In genomic region chr20:7505152-7505834, GRCh38 we compare ENCODE assay signal across 19 cellular contexts.
A peak's percentile ranks its signal among the peaks of the same experiment; 100 is the strongest.
DNase-seq lines count a peak whose midpoint lies in the region; ATAC-seq and TF ChIP-seq lines count a peak whose summit lies in the region.
"Had no signal": no experiment of that assay in that cellular context is flagged by ENCODE, and none has a peak within 500 bp of the region (broad histone marks: within the 10 kb centered on the region; RNA-seq: fewer than 3 reads in every experiment).

No MANE protein-coding gene starts in this region.

- no peaks in the 10 kb centered on the region for H3K36me3 Mint-ChIP-seq in GM23338 (ENCODE audit: low read depth)
- no peaks in the 10 kb centered on the region for H3K36me3 Mint-ChIP-seq in neural crest cell (ENCODE audit: low read depth)
- H3K36me3 Mint-ChIP-seq in activated naive CD8-positive, alpha-beta T cell treated with anti-CD3 and anti-CD28 coated beads for 36 hours = no peaks in the 10 kb centered on the region
- H3K36me3 Mint-ChIP-seq: activated naive CD4-positive, alpha-beta T cell treated with anti-CD3 and anti-CD28 coated beads, Interleukin-2, amount 50 U/mL, for 72 hours had no signal

- DNase-seq in GM23338 (ENCODE audit: low spot score) = peak; percentile 33
- peak; percentile 21 for DNase-seq in NCI-H1694 treated with DMSO at 0.1 percent for 48 hours (lab: John Stamatoyannopoulos, UW)
- no peak for DNase-seq in neural crest cell (ENCODE audit: low read depth, low spot score)
- no peak for DNase-seq in activated naive CD8-positive, alpha-beta T cell treated with anti-CD3 and anti-CD28 coated beads for 36 hours
- DNase-seq in midbrain (lab: John Stamatoyannopoulos, UW) = no peak
- DNase-seq in HAP-1 (ENCODE audit: low spot score in 2 of 2) = no peak
- DNase-seq: activated CD4-positive, alpha-beta T cell treated with anti-CD3 and anti-CD28 coated beads for 48 hours; activated T-cell treated with anti-CD3 and anti-CD28 coated beads, Interleukin-2, amount 50 U/mL, for 1 hour; DMS 273 treated with DMSO at 0.1 percent for 48 hours; kidney glomerular epithelial cell; NCI-H1105 treated with DMSO at 0.1 percent for 48 hours; NCI-H2227 treated with DMSO at 0.1 percent for 48 hours; SHP77; stimulated activated CD4-positive, alpha-beta T cell treated with anti-CD3 and anti-CD28 coated beads, Interleukin-4, amount 100 ng/mL, for 4 hours; tibial artery had no signal

- H3K27ac ChIP-seq in GM23338 (ENCODE audit: low read depth) = no peak overlapping the region
- H3K27ac ChIP-seq: BLaER1, tibial artery had no signal

- peaks cover 11% of the 10 kb centered on the region; the same call in 1 of the 2 replicates for H3K9me2 ChIP-seq in GM23338 (ENCODE audit: insufficient read depth)

- H3K9me3 Mint-ChIP-seq in GM23338 (no peaks in the 10 kb centered on the region), neural crest cell (no peaks in the 10 kb centered on the region)
- H3K9me3 Mint-ChIP-seq in activated naive CD8-positive, alpha-beta T cell treated with anti-CD3 and anti-CD28 coated beads for 36 hours = no peaks in the 10 kb centered on the region
- H3K9me3 Mint-ChIP-seq: activated naive CD4-positive, alpha-beta T cell treated with anti-CD3 and anti-CD28 coated beads, Interleukin-2, amount 50 U/mL, for 72 hours had no signal

- no peaks in the 10 kb centered on the region for H4K20me1 ChIP-seq in GM23338 (replicated peaks; ENCODE audit: insufficient read depth)
- H4K20me1 ChIP-seq: BLaER1 had no signal

- peak overlapping the region; percentile 14; the same call in 1 of the 2 replicates for H2AFZ ChIP-seq in GM23338

- peaks cover 11% of the 10 kb centered on the region; the same call in 2 of the 3 replicates for H3K4me1 Mint-ChIP-seq in GM23338
- H3K4me1 Mint-ChIP-seq in neural crest cell = peaks cover 19% of the 10 kb centered on the region
- no peaks in the 10 kb centered on the region for H3K4me1 Mint-ChIP-seq in activated naive CD8-positive, alpha-beta T cell treated with anti-CD3 and anti-CD28 coated beads for 36 hours

- peak; percentile 62 for ATAC-seq in GM18873 (IDR thresholded peaks at IDR 0.05; ENCODE audit: low FRiP score, unreplicated experiment)
- ATAC-seq in GM23338 = peak; percentile 28; the same call in 1 of the 3 replicates
- no peak for ATAC-seq in HG03457 (IDR thresholded peaks at IDR 0.05; ENCODE audit: unreplicated experiment)
- ATAC-seq: activated naive CD4-positive, alpha-beta T cell treated with anti-CD3 and anti-CD28 coated beads, Interleukin-2, amount 50 U/mL, for 72 hours had no signal

- H3K36me3 ChIP-seq in GM23338 (ENCODE audit: insufficient read depth) = no peaks in the 10 kb centered on the region
- no peaks in the 10 kb centered on the region for H3K36me3 ChIP-seq in HAP-1 (replicated peaks)
- H3K36me3 ChIP-seq: BLaER1, tibial artery had no signal

- H3K9me3 ChIP-seq in HAP-1 = no peaks in the 10 kb centered on the region
- H3K9me3 ChIP-seq: BLaER1, tibial artery had no signal

- no peak overlapping the region for H3K27ac Mint-ChIP-seq in GM23338
- peak overlapping the region; percentile 22 for H3K27ac Mint-ChIP-seq in neural crest cell (ENCODE audit: unreplicated experiment)
- H3K27ac Mint-ChIP-seq in activated naive CD8-positive, alpha-beta T cell treated with anti-CD3 and anti-CD28 coated beads for 36 hours = no peak overlapping the region
- H3K27ac Mint-ChIP-seq: activated naive CD4-positive, alpha-beta T cell treated with anti-CD3 and anti-CD28 coated beads, Interleukin-2, amount 50 U/mL, for 72 hours had no signal

- H3F3A ChIP-seq in GM23338 (replicated peaks; ENCODE audit: low read depth) = no peaks in the 10 kb centered on the region

- H3K79me2 ChIP-seq in GM23338 (replicated peaks; ENCODE audit: insufficient read depth) = no peaks in the 10 kb centered on the region

- no peaks in the 10 kb centered on the region for H3K27me3 Mint-ChIP-seq in GM23338 (ENCODE audit: insufficient read depth, low read depth, poor library complexity)
- no peaks in the 10 kb centered on the region for H3K27me3 Mint-ChIP-seq in neural crest cell (ENCODE audit: low read depth)
- no peaks in the 10 kb centered on the region for H3K27me3 Mint-ChIP-seq in activated naive CD8-positive, alpha-beta T cell treated with anti-CD3 and anti-CD28 coated beads for 36 hours

- in situ Hi-C loops in HAP-1 (cut with MboI; ENCODE audit: low sequenced_read_pairs) = no loop called here

- H3K4me1 ChIP-seq in GM23338 (ENCODE audit: insufficient read depth) = peaks cover 12% of the 10 kb centered on the region
- no peaks in the 10 kb centered on the region for H3K4me1 ChIP-seq in HAP-1

- H3K4me2 ChIP-seq in GM23338 = no peak overlapping the region
- H3K4me2 ChIP-seq: BLaER1 had no signal

- H3K4me3 ChIP-seq in GM23338 (no peak overlapping the region), HAP-1 (no peak overlapping the region)
- H3K4me3 ChIP-seq: BLaER1, tibial artery had no signal

- TF ChIP-seq CTCF in GM23338 (conservative IDR thresholded peaks at IDR 0.05; ENCODE audit: low read depth in 2 of 2) (no peak), neural crest cell (conservative IDR thresholded peaks at IDR 0.05) (no peak)

- H3K4me3 Mint-ChIP-seq in GM23338 (no peak overlapping the region), neural crest cell (no peak overlapping the region)
- H3K4me3 Mint-ChIP-seq in activated naive CD8-positive, alpha-beta T cell treated with anti-CD3 and anti-CD28 coated beads for 36 hours = no peak overlapping the region

- no peaks in the 10 kb centered on the region for H3K27me3 ChIP-seq in GM23338 (ENCODE audit: insufficient read depth)
- H3K27me3 ChIP-seq in HAP-1 (ENCODE audit: low read depth) = no peaks in the 10 kb centered on the region
- H3K27me3 ChIP-seq: BLaER1, tibial artery had no signal

TF ChIP-seq in GM23338, 12 proteins besides CTCF, POLR2A, EP300 and RAD21 (continues in another document):
- no peak for TF ChIP-seq ETS1 (IDR thresholded peaks at IDR 0.05)
- TF ChIP-seq ZNF114 (CRISPR knock-in tag; IDR thresholded peaks at IDR 0.05) = no peak
- no peak for TF ChIP-seq REST (IDR thresholded peaks at IDR 0.05; ENCODE audit: unreplicated experiment)
- TF ChIP-seq CREB1 (CRISPR knock-in tag; IDR thresholded peaks at IDR 0.05; ENCODE audit: low read depth) = no peak
- TF ChIP-seq JUNB (IDR thresholded peaks at IDR 0.05; ENCODE audit: unreplicated experiment) = no peak
- no peak for TF ChIP-seq POLR2AphosphoS5 (IDR thresholded peaks at IDR 0.05; ENCODE audit: low read depth)
- no peak for TF ChIP-seq STAT1 (IDR thresholded peaks at IDR 0.05; ENCODE audit: unreplicated experiment)
- TF ChIP-seq ZNF331 (CRISPR knock-in tag; IDR thresholded peaks at IDR 0.05; ENCODE audit: low read depth) = no peak

Comparison
In these comparisons a context has a peak if more than half of its experiments do, and no peak if none do; other contexts are left out.
1. DNase-seq: peak in GM23338 (single experiment) and NCI-H1694 treated with DMSO at 0.1 percent for 48 hours (single experiment); none in neural crest cell (single experiment), activated naive CD8-positive, alpha-beta T cell treated with anti-CD3 and anti-CD28 coated beads for 36 hours (single experiment), midbrain (single experiment) and HAP-1 (0 of 2).